12 cellular contexts compared by ENCODE assay signal in the genomic region with DNA sequence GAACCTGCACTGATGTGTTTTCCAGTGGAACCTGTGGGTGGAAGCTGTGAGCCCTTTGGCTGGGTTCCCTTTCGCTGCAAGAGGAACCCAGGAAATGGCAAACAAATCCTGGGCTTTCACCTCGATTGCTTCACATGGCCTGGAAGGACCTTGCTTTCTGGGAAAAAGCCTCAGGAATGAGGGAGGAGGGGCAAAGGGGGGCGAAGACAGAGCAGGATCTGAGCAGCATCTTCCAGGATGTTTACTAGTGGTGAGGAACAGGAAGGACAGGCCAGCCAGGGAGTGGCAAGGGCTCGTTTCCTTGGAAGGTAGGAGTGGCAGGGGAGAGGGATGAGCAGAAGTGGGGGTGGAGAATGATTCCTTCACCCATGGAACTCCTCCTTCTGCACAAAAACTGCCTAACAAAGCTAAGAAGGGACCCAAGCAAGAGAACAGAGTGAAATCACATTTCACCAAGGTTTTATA. TPM values are rescaled to one million over a fixed set of nuclear protein-coding genes. Genes with fewer than 3 reads are reported as not detected.
DNase-seq lines count a peak whose midpoint lies in the region; ATAC-seq and TF ChIP-seq lines count a peak whose summit lies in the region.
"Had no signal": no experiment of that assay in that cellular context is flagged by ENCODE, and none has a peak within 500 bp of the region (broad histone marks: within the 10 kb centered on the region; RNA-seq: fewer than 3 reads in every experiment).

No MANE protein-coding gene starts in this region.

- POLR2A ChIA-PET in GM10248 (lab: Yijun Ruan, JAX), result no interaction called here

- H3K4me1 ChIP-seq in lower lobe of right lung, result peaks cover 29% of the 10 kb centered on the region

- no peaks in the 10 kb centered on the region for H3K27me3 ChIP-seq in lower lobe of right lung (ENCODE audit: low read depth)
- H3K27me3 ChIP-seq: upper lobe of left lung had no signal

- ATAC-seq in lower lobe of right lung (peak; percentile 23 to 54), HG02870 (IDR thresholded peaks at IDR 0.05; ENCODE audit: unreplicated experiment) (no peak), HG03097 (IDR thresholded peaks at IDR 0.05; ENCODE audit: low FRiP score, unreplicated experiment) (no peak)

- CTCF ChIA-PET in GM10248 (lab: Yijun Ruan, JAX), result no interaction called here

- TF ChIP-seq CTCF in lower lobe of right lung (IDR thresholded peaks at IDR 0.05) (no peak), GM10248 (IDR thresholded peaks at IDR 0.05; ENCODE audit: control extremely low read depth, extremely low read depth, low read depth, missing control alignments) (no peak)

- H3K9me3 ChIP-seq in lower lobe of right lung, result peaks cover 4% of the 10 kb centered on the region

- H3K36me3 ChIP-seq in lower lobe of right lung, result no peaks in the 10 kb centered on the region
- H3K36me3 ChIP-seq: upper lobe of left lung had no signal

- no peak overlapping the region for H3K4me3 ChIP-seq in lower lobe of right lung
- H3K4me3 ChIP-seq: upper lobe of left lung had no signal

- no peak overlapping the region for H3K27ac ChIP-seq in lower lobe of right lung
- H3K27ac ChIP-seq: KMS-11 had no signal

- intact Hi-C loops in lower lobe of right lung (cut with DNase I), result no loop called here

- peak; percentile 70 for DNase-seq in A172 (ENCODE audit: low spot score)
- DNase-seq in HS-5 (ENCODE audit: low read depth), result peak; percentile 75
- peak; percentile 61 for DNase-seq in dedifferentiated amniotic fluid mesenchymal stem cell (ENCODE audit: extremely low spot score)
- DNase-seq in lower lobe of right lung, result no peak
- no peak for DNase-seq in GM10248 (ENCODE audit: extremely low spot score)
- DNase-seq in SKM-1 treated with dmso at 0.1 percent for 144 hours (lab: John Stamatoyannopoulos, UW; ENCODE audit: unreplicated experiment), result no peak
- DNase-seq: activated CD4-positive, alpha-beta T cell treated with anti-CD3 and anti-CD28 coated beads, Interleukin-2, amount 50 U/mL, for 1 hour; CD4-positive, CD25-positive, alpha-beta regulatory T cell; upper lobe of left lung had no signal

RNA-seq across cellular contexts. Expression of gene SLC2A10, which starts 5.9 kb away (rescaled TPM):
- total RNA-seq in A172 (2014; rRNA removed; shearing (Covaris generic)), result 7.3 and 11.8 TPM in 2 replicates
- 11.5 TPM for total RNA-seq in lower lobe of right lung
- total RNA-seq: CD4-positive, CD25-positive, alpha-beta regulatory T cell had no signal

RNA-seq across cellular contexts. Expression of gene TP53RK, which starts 26.1 kb away (rescaled TPM):
- 23.3 and 24.9 TPM in 2 replicates for total RNA-seq in A172 (2014; rRNA removed; shearing (Covaris generic))
- total RNA-seq in lower lobe of right lung, result 11.9 TPM

Comparison
In these comparisons a context has a peak if more than half of its experiments do, and no peak if none do; other contexts are left out.
1. DNase-seq: peak in A172 (single experiment), HS-5 (single experiment) and dedifferentiated amniotic fluid mesenchymal stem cell (single experiment); none in lower lobe of right lung (single experiment), GM10248 (single experiment) and SKM-1 treated with dmso at 0.1 percent for 144 hours (single experiment).
2. ATAC-seq: peak in lower lobe of right lung (2 of 2); none in HG02870 (single experiment) and HG03097 (single experiment).